In the genomic region with DNA sequence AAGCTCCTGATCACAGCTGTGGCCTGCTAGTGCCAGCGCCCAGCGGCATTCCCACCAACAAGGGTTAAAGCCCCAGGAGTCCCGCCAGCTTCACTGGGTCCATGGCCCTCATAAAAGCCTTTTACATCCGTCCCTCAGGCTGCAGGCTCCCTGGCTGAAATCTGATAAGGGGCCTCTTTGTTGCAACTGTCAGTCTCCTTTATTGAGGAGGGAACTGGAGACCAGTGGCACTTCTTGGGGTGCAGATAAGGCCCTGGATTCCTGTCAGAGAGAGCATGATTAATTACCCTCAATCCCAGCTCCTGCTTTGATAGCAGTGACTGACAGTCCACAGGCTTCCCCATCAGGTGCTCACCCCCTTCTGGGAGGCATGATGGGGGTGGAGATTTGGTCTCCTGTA, we compare ENCODE assay signal across 17 cellular contexts. TPM values are rescaled to one million over a fixed set of nuclear protein-coding genes. Genes with fewer than 3 reads are reported as not detected.
A peak's percentile ranks its signal among the peaks of the same experiment; 100 is the strongest.
DNase-seq lines count a peak whose midpoint lies in the region; ATAC-seq, FAIRE-seq and TF ChIP-seq lines count a peak whose summit lies in the region.
"Had no signal": no experiment of that assay in that cellular context is flagged by ENCODE, and none has a peak within 500 bp of the region (broad histone marks: within the 10 kb centered on the region; RNA-seq: fewer than 3 reads in every experiment).

No MANE protein-coding gene starts in this region.

- POLR2A ChIA-PET in activated CD4-positive, alpha-beta memory T cell treated with anti-CD3 and anti-CD28 coated beads for 36 hours (lab: Charles Lee), result no interaction called here
- POLR2A ChIA-PET in activated CD4-positive, alpha-beta memory T cell treated with anti-CD3 and anti-CD28 coated beads, Interleukin-2, amount 10 ng/mL, durations not matched to agents 7 days and 5 days (lab: Charles Lee), result no interaction called here

- no peak for TF ChIP-seq POLR2A in erythroblast (IDR thresholded peaks at IDR 0.05; ENCODE audit: low read length)

- H3K4me3 Mint-ChIP-seq in activated CD4-positive, alpha-beta memory T cell treated with anti-CD3 and anti-CD28 coated beads for 36 hours, result no peak overlapping the region
- H3K4me3 Mint-ChIP-seq in activated CD4-positive, alpha-beta memory T cell treated with anti-CD3 and anti-CD28 coated beads, Interleukin-2, amount 10 ng/mL, durations not matched to agents 7 days and 5 days, result no peak overlapping the region
- H3K4me3 Mint-ChIP-seq in T-helper 17 cell (no peak overlapping the region), progenitor cell of endocrine pancreas (ENCODE audit: low read depth) (no peak overlapping the region)

- no peak for DNase-seq in activated CD4-positive, alpha-beta memory T cell treated with anti-CD3 and anti-CD28 coated beads for 36 hours
- no peak for DNase-seq in activated CD4-positive, alpha-beta memory T cell treated with anti-CD3 and anti-CD28 coated beads, Interleukin-2, amount 10 ng/mL, durations not matched to agents 7 days and 5 days
- DNase-seq in T-helper 17 cell (no peak), erythroblast (lab: John Stamatoyannopoulos, UW) (peak; percentile 40 to 72), progenitor cell of endocrine pancreas (ENCODE audit: low spot score, unreplicated experiment) (no peak), HTR-8/SVneo (ENCODE audit: insufficient read length, low spot score) (no peak), SHP77 treated with DMSO at 0.1 percent for 48 hours (lab: John Stamatoyannopoulos, UW) (no peak), NCI-H446 treated with DMSO at 0.1 percent for 48 hours (lab: John Stamatoyannopoulos, UW) (no peak)
- DNase-seq: cerebellar nuclear complex; DND-41; mammary epithelial cell; right lobe of liver; SIG-M5; stimulated activated CD4-positive, alpha-beta T cell treated with anti-CD3 and anti-CD28 coated beads, Interleukin-4, amount 100 ng/mL, for 1 hour; upper lobe of right lung had no signal

- ATAC-seq in T-helper 17 cell, result no peak
- ATAC-seq: right lobe of liver, upper lobe of right lung had no signal

- no peak for FAIRE-seq in HTR-8/SVneo (lab: Jason Lieb, UNC)
- FAIRE-seq: endothelial cell of umbilical vein, frontal cortex had no signal

- no peaks in the 10 kb centered on the region for H3K9me3 ChIP-seq in T-helper 17 cell (ENCODE audit: control insufficient read depth, low read length, poor library complexity, severe bottlenecking)
- H3K9me3 ChIP-seq: right lobe of liver, upper lobe of right lung had no signal

- no peaks in the 10 kb centered on the region for H3K9me3 Mint-ChIP-seq in activated CD4-positive, alpha-beta memory T cell treated with anti-CD3 and anti-CD28 coated beads for 36 hours
- H3K9me3 Mint-ChIP-seq in activated CD4-positive, alpha-beta memory T cell treated with anti-CD3 and anti-CD28 coated beads, Interleukin-2, amount 10 ng/mL, durations not matched to agents 7 days and 5 days, result no peaks in the 10 kb centered on the region
- H3K9me3 Mint-ChIP-seq in progenitor cell of endocrine pancreas (ENCODE audit: low read depth), result no peaks in the 10 kb centered on the region

- H3K27ac Mint-ChIP-seq in activated CD4-positive, alpha-beta memory T cell treated with anti-CD3 and anti-CD28 coated beads for 36 hours, result peak overlapping the region; percentile 21
- no peak overlapping the region for H3K27ac Mint-ChIP-seq in activated CD4-positive, alpha-beta memory T cell treated with anti-CD3 and anti-CD28 coated beads, Interleukin-2, amount 10 ng/mL, durations not matched to agents 7 days and 5 days
- H3K27ac Mint-ChIP-seq in T-helper 17 cell (peak overlapping the region; percentile 75), progenitor cell of endocrine pancreas (peak overlapping the region; percentile 33)

- peaks cover 3% of the 10 kb centered on the region for H3K4me1 Mint-ChIP-seq in activated CD4-positive, alpha-beta memory T cell treated with anti-CD3 and anti-CD28 coated beads for 36 hours (ENCODE audit: low read depth)
- peaks cover 19% of the 10 kb centered on the region for H3K4me1 Mint-ChIP-seq in activated CD4-positive, alpha-beta memory T cell treated with anti-CD3 and anti-CD28 coated beads, Interleukin-2, amount 10 ng/mL, durations not matched to agents 7 days and 5 days
- H3K4me1 Mint-ChIP-seq in T-helper 17 cell (peaks cover 8% of the 10 kb centered on the region), progenitor cell of endocrine pancreas (ENCODE audit: low read depth) (peaks cover 20% of the 10 kb centered on the region)

- intact Hi-C loops in activated CD4-positive, alpha-beta memory T cell treated with anti-CD3 and anti-CD28 coated beads for 36 hours (cut with micrococcal nuclease), result no loop called here

- no peaks in the 10 kb centered on the region for H3K27me3 Mint-ChIP-seq in activated CD4-positive, alpha-beta memory T cell treated with anti-CD3 and anti-CD28 coated beads for 36 hours
- no peaks in the 10 kb centered on the region for H3K27me3 Mint-ChIP-seq in activated CD4-positive, alpha-beta memory T cell treated with anti-CD3 and anti-CD28 coated beads, Interleukin-2, amount 10 ng/mL, durations not matched to agents 7 days and 5 days
- H3K27me3 Mint-ChIP-seq in T-helper 17 cell (no peaks in the 10 kb centered on the region), progenitor cell of endocrine pancreas (no peaks in the 10 kb centered on the region)

- H3K36me3 Mint-ChIP-seq in activated CD4-positive, alpha-beta memory T cell treated with anti-CD3 and anti-CD28 coated beads for 36 hours, result peaks cover 7% of the 10 kb centered on the region
- H3K36me3 Mint-ChIP-seq in activated CD4-positive, alpha-beta memory T cell treated with anti-CD3 and anti-CD28 coated beads, Interleukin-2, amount 10 ng/mL, durations not matched to agents 7 days and 5 days (ENCODE audit: low read depth), result peaks cover 43% of the 10 kb centered on the region
- H3K36me3 Mint-ChIP-seq in T-helper 17 cell (ENCODE audit: low read depth), result peaks cover 7% of the 10 kb centered on the region
- H3K36me3 Mint-ChIP-seq in progenitor cell of endocrine pancreas (ENCODE audit: insufficient read depth), result peaks cover 10% of the 10 kb centered on the region

- no peak for TF ChIP-seq CTCF in progenitor cell of endocrine pancreas (IDR thresholded peaks at IDR 0.05; ENCODE audit: unreplicated experiment)

- CTCF ChIA-PET in activated CD4-positive, alpha-beta memory T cell treated with anti-CD3 and anti-CD28 coated beads for 36 hours (lab: Charles Lee), result no interaction called here
- CTCF ChIA-PET in activated CD4-positive, alpha-beta memory T cell treated with anti-CD3 and anti-CD28 coated beads, Interleukin-2, amount 10 ng/mL, durations not matched to agents 7 days and 5 days (lab: Charles Lee), result no interaction called here

RNA-seq across cellular contexts. Expression of gene CLK3, which starts 30.9 kb away (rescaled TPM):
- total RNA-seq in activated CD4-positive, alpha-beta memory T cell treated with anti-CD3 and anti-CD28 coated beads for 36 hours, result 100 to 1,000 TPM; 118 to 124 TPM
- total RNA-seq in activated CD4-positive, alpha-beta memory T cell treated with anti-CD3 and anti-CD28 coated beads, Interleukin-2, amount 10 ng/mL, durations not matched to agents 7 days and 5 days, result 100 to 1,000 TPM; 133 to 136 TPM
- 100 to 1,000 TPM; 216 to 243 TPM for total RNA-seq in T-helper 17 cell
- total RNA-seq in progenitor cell of endocrine pancreas, result 74.5 and 76.0 TPM in 2 replicates

RNA-seq across cellular contexts. Expression of gene ARID3B, which starts 43.8 kb away (rescaled TPM):
- 10 to 100 TPM; 27.3 to 28.6 TPM for total RNA-seq in activated CD4-positive, alpha-beta memory T cell treated with anti-CD3 and anti-CD28 coated beads for 36 hours
- 10 to 100 TPM; 49.2 to 52.1 TPM for total RNA-seq in activated CD4-positive, alpha-beta memory T cell treated with anti-CD3 and anti-CD28 coated beads, Interleukin-2, amount 10 ng/mL, durations not matched to agents 7 days and 5 days
- total RNA-seq in T-helper 17 cell (10 to 100 TPM; 37.4 to 42.6 TPM), progenitor cell of endocrine pancreas (77.2 and 81.9 TPM in 2 replicates)

Comparison
In these comparisons a context has a peak if more than half of its experiments do, and no peak if none do; other contexts are left out.
1. DNase-seq: peak in erythroblast (2 of 2); none in activated CD4-positive, alpha-beta memory T cell treated with anti-CD3 and anti-CD28 coated beads for 36 hours (single experiment), activated CD4-positive, alpha-beta memory T cell treated with anti-CD3 and anti-CD28 coated beads, Interleukin-2, amount 10 ng/mL, durations not matched to agents 7 days and 5 days (single experiment), T-helper 17 cell (0 of 3), progenitor cell of endocrine pancreas (single experiment), HTR-8/SVneo (single experiment), SHP77 treated with DMSO at 0.1 percent for 48 hours (single experiment) and NCI-H446 treated with DMSO at 0.1 percent for 48 hours (single experiment).